In the genomic region with DNA sequence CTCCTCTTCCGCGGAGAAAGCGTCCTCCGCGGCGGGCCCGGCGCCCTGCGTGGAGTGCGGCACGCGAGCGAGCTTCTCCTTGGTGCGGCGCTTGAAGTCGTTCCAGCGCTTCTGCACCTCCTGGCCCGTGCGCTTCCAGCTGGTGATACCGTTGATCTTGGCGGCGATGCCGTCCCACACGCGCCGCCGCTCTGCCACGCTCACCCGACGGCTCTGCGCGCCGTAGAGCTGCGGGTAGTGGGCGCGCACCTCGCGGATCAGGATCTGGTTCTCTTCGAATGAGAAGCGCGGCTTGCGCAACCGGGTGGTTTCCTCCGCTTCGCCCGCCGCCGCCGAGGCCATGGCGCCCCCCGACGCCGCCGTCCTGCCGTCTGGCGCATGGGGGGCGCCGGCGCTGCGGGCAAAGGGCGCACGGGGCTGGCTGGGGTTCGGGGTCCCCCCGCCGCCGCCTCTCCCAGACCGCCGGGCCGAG, we compare ENCODE assay signal across 1 cellular context.
TF ChIP-seq lines count a peak whose summit lies in the region.

No MANE protein-coding gene starts in this region.

TF ChIP-seq in WTC11, 78 proteins besides CTCF, POLR2A, EP300 and RAD21 (continued from another document):
- TF ChIP-seq, protein P1, sequence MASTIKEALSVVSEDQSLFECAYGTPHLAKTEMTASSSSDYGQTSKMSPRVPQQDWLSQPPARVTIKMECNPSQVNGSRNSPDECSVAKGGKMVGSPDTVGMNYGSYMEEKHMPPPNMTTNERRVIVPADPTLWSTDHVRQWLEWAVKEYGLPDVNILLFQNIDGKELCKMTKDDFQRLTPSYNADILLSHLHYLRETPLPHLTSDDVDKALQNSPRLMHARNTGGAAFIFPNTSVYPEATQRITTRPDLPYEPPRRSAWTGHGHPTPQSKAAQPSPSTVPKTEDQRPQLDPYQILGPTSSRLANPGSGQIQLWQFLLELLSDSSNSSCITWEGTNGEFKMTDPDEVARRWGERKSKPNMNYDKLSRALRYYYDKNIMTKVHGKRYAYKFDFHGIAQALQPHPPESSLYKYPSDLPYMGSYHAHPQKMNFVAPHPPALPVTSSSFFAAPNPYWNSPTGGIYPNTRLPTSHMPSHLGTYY (CRISPR knock-in tag; IDR thresholded peaks at IDR 0.05) = no peak
- TF ChIP-seq, protein P2, sequence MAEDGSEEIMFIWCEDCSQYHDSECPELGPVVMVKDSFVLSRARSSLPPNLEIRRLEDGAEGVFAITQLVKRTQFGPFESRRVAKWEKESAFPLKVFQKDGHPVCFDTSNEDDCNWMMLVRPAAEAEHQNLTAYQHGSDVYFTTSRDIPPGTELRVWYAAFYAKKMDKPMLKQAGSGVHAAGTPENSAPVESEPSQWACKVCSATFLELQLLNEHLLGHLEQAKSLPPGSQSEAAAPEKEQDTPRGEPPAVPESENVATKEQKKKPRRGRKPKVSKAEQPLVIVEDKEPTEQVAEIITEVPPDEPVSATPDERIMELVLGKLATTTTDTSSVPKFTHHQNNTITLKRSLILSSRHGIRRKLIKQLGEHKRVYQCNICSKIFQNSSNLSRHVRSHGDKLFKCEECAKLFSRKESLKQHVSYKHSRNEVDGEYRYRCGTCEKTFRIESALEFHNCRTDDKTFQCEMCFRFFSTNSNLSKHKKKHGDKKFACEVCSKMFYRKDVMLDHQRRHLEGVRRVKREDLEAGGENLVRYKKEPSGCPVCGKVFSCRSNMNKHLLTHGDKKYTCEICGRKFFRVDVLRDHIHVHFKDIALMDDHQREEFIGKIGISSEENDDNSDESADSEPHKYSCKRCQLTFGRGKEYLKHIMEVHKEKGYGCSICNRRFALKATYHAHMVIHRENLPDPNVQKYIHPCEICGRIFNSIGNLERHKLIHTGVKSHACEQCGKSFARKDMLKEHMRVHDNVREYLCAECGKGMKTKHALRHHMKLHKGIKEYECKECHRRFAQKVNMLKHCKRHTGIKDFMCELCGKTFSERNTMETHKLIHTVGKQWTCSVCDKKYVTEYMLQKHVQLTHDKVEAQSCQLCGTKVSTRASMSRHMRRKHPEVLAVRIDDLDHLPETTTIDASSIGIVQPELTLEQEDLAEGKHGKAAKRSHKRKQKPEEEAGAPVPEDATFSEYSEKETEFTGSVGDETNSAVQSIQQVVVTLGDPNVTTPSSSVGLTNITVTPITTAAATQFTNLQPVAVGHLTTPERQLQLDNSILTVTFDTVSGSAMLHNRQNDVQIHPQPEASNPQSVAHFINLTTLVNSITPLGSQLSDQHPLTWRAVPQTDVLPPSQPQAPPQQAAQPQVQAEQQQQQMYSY (CRISPR knock-in tag; IDR thresholded peaks at IDR 0.05) = peak; percentile 41; the same call in 1 of the 2 replicates
- TF ChIP-seq, protein P3, sequence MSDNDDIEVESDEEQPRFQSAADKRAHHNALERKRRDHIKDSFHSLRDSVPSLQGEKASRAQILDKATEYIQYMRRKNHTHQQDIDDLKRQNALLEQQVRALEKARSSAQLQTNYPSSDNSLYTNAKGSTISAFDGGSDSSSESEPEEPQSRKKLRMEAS (CRISPR knock-in tag; IDR thresholded peaks at IDR 0.05) = peak; percentile 54; the same call in 1 of the 2 replicates
- TF ChIP-seq ATF1 (CRISPR knock-in tag; IDR thresholded peaks at IDR 0.05) (peak; percentile 27; the same call in 1 of the 2 replicates), FOXK1 (CRISPR knock-in tag; IDR thresholded peaks at IDR 0.05) (peak; percentile 41; the same call in 1 of the 2 replicates)
- TF ChIP-seq, protein P4, sequence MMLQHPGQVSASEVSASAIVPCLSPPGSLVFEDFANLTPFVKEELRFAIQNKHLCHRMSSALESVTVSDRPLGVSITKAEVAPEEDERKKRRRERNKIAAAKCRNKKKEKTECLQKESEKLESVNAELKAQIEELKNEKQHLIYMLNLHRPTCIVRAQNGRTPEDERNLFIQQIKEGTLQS (CRISPR knock-in tag; conservative IDR thresholded peaks at IDR 0.05) = no peak
TF ChIP-seq in WTC11: peak in this region for 7.
